In genomic region chr2:69046221-69046662, GRCh38 we compare ENCODE assay signal across 13 cellular contexts. TPM values are rescaled to one million over a fixed set of nuclear protein-coding genes. Genes with fewer than 3 reads are reported as not detected.
DNase-seq lines count a peak whose midpoint lies in the region; ATAC-seq, FAIRE-seq and TF ChIP-seq lines count a peak whose summit lies in the region.
"Had no signal": no experiment of that assay in that cellular context is flagged by ENCODE, and none has a peak within 500 bp of the region (broad histone marks: within the 10 kb centered on the region; RNA-seq: fewer than 3 reads in every experiment).

No MANE protein-coding gene starts in this region.

- POLR2A ChIA-PET in Caco-2 (lab: Charles Lee), result no interaction called here

- no peaks in the 10 kb centered on the region for H3K36me3 Mint-ChIP-seq in activated CD4-positive, alpha-beta T cell treated with anti-CD3 and anti-CD28 coated beads, Interleukin-2, amount 10 ng/mL, durations not matched to agents 24 days and 14 days (ENCODE audit: low read depth)
- peaks cover 23% of the 10 kb centered on the region for H3K36me3 Mint-ChIP-seq in astrocyte (ENCODE audit: low read depth, unreplicated experiment)
- H3K36me3 Mint-ChIP-seq in effector memory CD8-positive, alpha-beta T cell (ENCODE audit: insufficient read depth), result no peaks in the 10 kb centered on the region
- no peaks in the 10 kb centered on the region for H3K36me3 Mint-ChIP-seq in Caco-2 (ENCODE audit: insufficient read depth, unreplicated experiment)
- H3K36me3 Mint-ChIP-seq: stimulated activated memory B cell treated with anti-CD40 and anti-IgM and Interleukin-4, amounts not matched to agents 10 μg/mL and 1 μg/mL and 100 μg/mL, for 72 hours had no signal

- peaks cover 26% of the 10 kb centered on the region for H4K20me1 ChIP-seq in astrocyte (ENCODE audit: insufficient read depth, low read length)

- no TSS peak for BruUV-seq in Caco-2 (replicated peaks; lab: Mats Ljungman, UMichigan)

- no peaks in the 10 kb centered on the region for H3K4me1 Mint-ChIP-seq in activated CD4-positive, alpha-beta T cell treated with anti-CD3 and anti-CD28 coated beads, Interleukin-2, amount 10 ng/mL, durations not matched to agents 24 days and 14 days
- H3K4me1 Mint-ChIP-seq in astrocyte (ENCODE audit: low read depth, unreplicated experiment) (peaks cover 12% of the 10 kb centered on the region), Caco-2 (ENCODE audit: low read depth, unreplicated experiment) (no peaks in the 10 kb centered on the region)
- no peaks in the 10 kb centered on the region for H3K4me1 Mint-ChIP-seq in effector memory CD8-positive, alpha-beta T cell (ENCODE audit: low read depth in 2 of 2)
- H3K4me1 Mint-ChIP-seq: stimulated activated memory B cell treated with anti-CD40 and anti-IgM and Interleukin-4, amounts not matched to agents 10 μg/mL and 1 μg/mL and 100 μg/mL, for 72 hours had no signal

- CTCF ChIA-PET in Caco-2 (lab: Charles Lee), result no interaction called here

- H3K9ac ChIP-seq in astrocyte (ENCODE audit: low read length), result peak overlapping the region; percentile 16

- H2AFZ ChIP-seq in astrocyte (ENCODE audit: low read depth, low read length), result no peak overlapping the region

- H3K36me3 ChIP-seq in astrocyte (ENCODE audit: insufficient read depth, low read length) (peaks cover 21% of the 10 kb centered on the region), thoracic aorta (no peaks in the 10 kb centered on the region), Caco-2 (ENCODE audit: control insufficient read depth, insufficient read depth, low read length) (no peaks in the 10 kb centered on the region)

- intact Hi-C loops in activated CD4-positive, alpha-beta T cell treated with anti-CD3 and anti-CD28 coated beads, Interleukin-2, amount 10 ng/mL, durations not matched to agents 24 days and 14 days (cut with micrococcal nuclease), result no loop called here
- intact Hi-C loops in Caco-2 (cut with micrococcal nuclease; ENCODE audit: unreplicated experiment), result no loop called here

- H3K9me3 Mint-ChIP-seq in activated CD4-positive, alpha-beta T cell treated with anti-CD3 and anti-CD28 coated beads, Interleukin-2, amount 10 ng/mL, durations not matched to agents 24 days and 14 days, result no peaks in the 10 kb centered on the region
- H3K9me3 Mint-ChIP-seq in astrocyte (ENCODE audit: unreplicated experiment) (no peaks in the 10 kb centered on the region), Caco-2 (ENCODE audit: unreplicated experiment) (no peaks in the 10 kb centered on the region)
- no peaks in the 10 kb centered on the region for H3K9me3 Mint-ChIP-seq in effector memory CD8-positive, alpha-beta T cell
- H3K9me3 Mint-ChIP-seq: stimulated activated memory B cell treated with anti-CD40 and anti-IgM and Interleukin-4, amounts not matched to agents 10 μg/mL and 1 μg/mL and 100 μg/mL, for 72 hours had no signal

- H3K27me3 ChIP-seq in astrocyte (ENCODE audit: insufficient read depth, low read length) (no peaks in the 10 kb centered on the region), thoracic aorta (replicated peaks; ENCODE audit: insufficient read depth) (no peaks in the 10 kb centered on the region), Caco-2 (replicated peaks; ENCODE audit: control insufficient read depth, insufficient read depth, low read length) (no peaks in the 10 kb centered on the region; the same call in 1 of the 2 replicates)

- FAIRE-seq in astrocyte (lab: Jason Lieb, UNC), result peak; percentile 50
- FAIRE-seq: A204.1 had no signal

- TF ChIP-seq CTCF in astrocyte (IDR thresholded peaks at IDR 0.05; ENCODE audit: insufficient read depth, low read depth, low read length) (no peak), thoracic aorta (IDR thresholded peaks at IDR 0.05) (no peak), Caco-2 (IDR thresholded peaks at IDR 0.05; ENCODE audit: insufficient read depth in 1 of 2, low read depth in 1 of 2, low read length in 1 of 2, severe bottlenecking in 1 of 2, unreplicated experiment in 1 of 2) (no peak)

- ATAC-seq in thoracic aorta (ENCODE audit: insufficient number of reproducible peaks, low FRiP score, low read depth) (peak; percentile 26), HG03439 (IDR thresholded peaks at IDR 0.05; ENCODE audit: unreplicated experiment) (no peak)
- no peak for ATAC-seq in effector memory CD8-positive, alpha-beta T cell (replicated peaks)

- peak overlapping the region; percentile 60 for H3K27ac ChIP-seq in astrocyte (ENCODE audit: low read depth, low read length)
- peak overlapping the region; percentile 51 to 55 for H3K27ac ChIP-seq in thoracic aorta

- peak; percentile 34 for DNase-seq in activated CD4-positive, alpha-beta T cell treated with anti-CD3 and anti-CD28 coated beads, Interleukin-2, amount 10 ng/mL, durations not matched to agents 24 days and 14 days
- DNase-seq in activated CD4-positive, alpha-beta T cell treated with anti-CD3 and anti-CD28 coated beads, Interleukin-2, amount 50 U/mL, for 4 hours, result no peak
- DNase-seq in astrocyte (ENCODE audit: low read depth), result peak; percentile 94
- DNase-seq in glomerular visceral epithelial cell (ENCODE audit: extremely low spot score), result peak; percentile 55
- DNase-seq in thoracic aorta (ENCODE audit: low spot score), result no peak
- no peak for DNase-seq in effector memory CD8-positive, alpha-beta T cell
- no peak for DNase-seq in Caco-2
- DNase-seq: activated CD4-positive, alpha-beta T cell treated with anti-CD3 and anti-CD28 coated beads, Interleukin-2, amount 50 U/mL, for 1 hour; GDM1; NCI-H510A treated with DMSO at 0.1 percent for 48 hours had no signal

- H3K27me3 Mint-ChIP-seq in activated CD4-positive, alpha-beta T cell treated with anti-CD3 and anti-CD28 coated beads, Interleukin-2, amount 10 ng/mL, durations not matched to agents 24 days and 14 days, result peaks cover 53% of the 10 kb centered on the region
- H3K27me3 Mint-ChIP-seq in astrocyte (ENCODE audit: low read depth, unreplicated experiment), result no peaks in the 10 kb centered on the region
- H3K27me3 Mint-ChIP-seq in effector memory CD8-positive, alpha-beta T cell, result peaks cover 52 to 59% of the 10 kb centered on the region in 2 donors
- H3K27me3 Mint-ChIP-seq in Caco-2 (ENCODE audit: insufficient read depth, unreplicated experiment), result peaks cover 17% of the 10 kb centered on the region

- peak overlapping the region; percentile 48 for H3K4me2 ChIP-seq in astrocyte (ENCODE audit: low read length)

- H3K27ac Mint-ChIP-seq in activated CD4-positive, alpha-beta T cell treated with anti-CD3 and anti-CD28 coated beads, Interleukin-2, amount 10 ng/mL, durations not matched to agents 24 days and 14 days, result no peak overlapping the region
- H3K27ac Mint-ChIP-seq in astrocyte (ENCODE audit: unreplicated experiment) (peak overlapping the region; percentile 55), Caco-2 (ENCODE audit: unreplicated experiment) (no peak overlapping the region)
- H3K27ac Mint-ChIP-seq in effector memory CD8-positive, alpha-beta T cell, result no peak overlapping the region
- H3K27ac Mint-ChIP-seq: stimulated activated memory B cell treated with anti-CD40 and anti-IgM and Interleukin-4, amounts not matched to agents 10 μg/mL and 1 μg/mL and 100 μg/mL, for 72 hours had no signal

- H3K4me3 ChIP-seq in astrocyte (ENCODE audit: insufficient read depth, low read depth, low read length), result no peak overlapping the region
- H3K4me3 ChIP-seq in thoracic aorta, result no peak overlapping the region
- H3K4me3 ChIP-seq in Caco-2 (ENCODE audit: low read depth, low read length), result no peak overlapping the region

- H3K9me3 ChIP-seq in astrocyte (ENCODE audit: insufficient read depth, low read depth, low read length) (no peaks in the 10 kb centered on the region), thoracic aorta (no peaks in the 10 kb centered on the region), Caco-2 (no peaks in the 10 kb centered on the region)

- H3K4me3 Mint-ChIP-seq in activated CD4-positive, alpha-beta T cell treated with anti-CD3 and anti-CD28 coated beads, Interleukin-2, amount 10 ng/mL, durations not matched to agents 24 days and 14 days, result no peak overlapping the region
- H3K4me3 Mint-ChIP-seq in astrocyte (ENCODE audit: unreplicated experiment) (no peak overlapping the region), Caco-2 (ENCODE audit: unreplicated experiment) (no peak overlapping the region)
- H3K4me3 Mint-ChIP-seq in effector memory CD8-positive, alpha-beta T cell, result no peak overlapping the region
- H3K4me3 Mint-ChIP-seq: stimulated activated memory B cell treated with anti-CD40 and anti-IgM and Interleukin-4, amounts not matched to agents 10 μg/mL and 1 μg/mL and 100 μg/mL, for 72 hours had no signal

- H3K4me1 ChIP-seq in astrocyte (ENCODE audit: insufficient read depth, low read length) (peaks cover 11% of the 10 kb centered on the region), thoracic aorta (ENCODE audit: control insufficient read depth in 1 of 2, low read depth in 2 of 2) (peaks cover 8 to 52% of the 10 kb centered on the region in 2 donors), Caco-2 (no peaks in the 10 kb centered on the region)

- peaks cover 14% of the 10 kb centered on the region for H3K79me2 ChIP-seq in astrocyte (ENCODE audit: insufficient read depth, low read length)

RNA-seq across cellular contexts. Expression of gene ANTXR1, which starts 33.3 kb away (rescaled TPM):
- 0.09 TPM in 1 of 2 replicates, not detected in the other for total RNA-seq in activated CD4-positive, alpha-beta T cell treated with anti-CD3 and anti-CD28 coated beads, Interleukin-2, amount 10 ng/mL, durations not matched to agents 24 days and 14 days
- 67.8 and 71.7 TPM in 2 replicates for total RNA-seq in astrocyte
- 100 to 1,000 TPM; 253 to 313 TPM for total RNA-seq in thoracic aorta
- total RNA-seq in Caco-2 (2022), result 0.27 and 0.35 TPM in 2 replicates

Comparison
In these comparisons a context has a peak if more than half of its experiments do, and no peak if none do; other contexts are left out.
1. DNase-seq: peak in activated CD4-positive, alpha-beta T cell treated with anti-CD3 and anti-CD28 coated beads, Interleukin-2, amount 10 ng/mL, durations not matched to agents 24 days and 14 days (single experiment), astrocyte (single experiment) and glomerular visceral epithelial cell (single experiment); none in activated CD4-positive, alpha-beta T cell treated with anti-CD3 and anti-CD28 coated beads, Interleukin-2, amount 50 U/mL, for 4 hours (0 of 2), thoracic aorta (single experiment), effector memory CD8-positive, alpha-beta T cell (0 of 3) and Caco-2 (0 of 2).
2. RNA of gene ANTXR1, which starts 33.3 kb away (total RNA-seq): 253 to 313 TPM in thoracic aorta and 67.8 to 71.7 TPM in astrocyte; 0.27 to 0.35 TPM in Caco-2 and 0.09 TPM in activated CD4-positive, alpha-beta T cell treated with anti-CD3 and anti-CD28 coated beads, Interleukin-2, amount 10 ng/mL, durations not matched to agents 24 days and 14 days; every median in the first group is over 10 times any median in the second.